8 cellular contexts compared by ENCODE assay signal in the genomic region with DNA sequence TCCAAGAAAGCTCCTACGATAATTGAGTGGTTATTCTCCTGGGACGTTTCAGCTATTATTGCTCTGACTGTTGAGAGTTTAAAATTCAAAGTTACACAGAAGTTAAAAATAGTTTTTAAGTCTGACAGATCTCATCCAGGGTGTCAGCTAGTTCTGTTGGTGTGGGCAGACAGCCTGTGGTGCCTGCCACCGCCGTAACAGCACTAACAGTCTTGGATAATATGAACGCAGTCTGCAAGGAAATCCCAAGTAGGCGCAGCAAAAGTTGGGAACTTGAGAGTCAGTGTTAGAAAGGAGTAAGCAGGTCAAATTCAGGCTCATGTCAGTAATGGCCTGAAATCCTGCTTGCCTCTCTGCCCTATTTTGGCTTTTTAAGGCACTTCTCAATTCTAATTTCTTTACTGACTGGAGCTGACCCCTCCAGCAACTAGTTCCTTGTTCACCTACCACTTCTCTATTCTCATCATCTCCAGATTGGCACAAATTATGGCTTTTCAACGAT. TPM values are rescaled to one million over a fixed set of nuclear protein-coding genes. Genes with fewer than 3 reads are reported as not detected.
DNase-seq lines count a peak whose midpoint lies in the region; FAIRE-seq and TF ChIP-seq lines count a peak whose summit lies in the region.

No MANE protein-coding gene starts in this region.

- no peak for TF ChIP-seq CTCF in kidney (IDR thresholded peaks at IDR 0.05; ENCODE audit: borderline replicate concordance, extremely low read depth, insufficient read depth)

- H3K9ac ChIP-seq in kidney (ENCODE audit: low read length in 2 of 2) = peak overlapping the region in 1 of 2 donors; percentile 12

- H3K4me1 ChIP-seq in kidney (ENCODE audit: control insufficient read depth in 1 of 2, insufficient read depth in 1 of 2, low read depth in 1 of 2, low read length in 2 of 2) = no peaks in the 10 kb centered on the region

- peaks cover 51% of the 10 kb centered on the region for H3K27me3 Mint-ChIP-seq in T-helper 1 cell treated with Interleukin-12 subunit alpha and Interleukin-12 subunit beta and Interleukin-4 antibody, amounts not matched to agents 30 μg/mL and 1 μg/mL, for 36 hours (ENCODE audit: low read depth)
- H3K27me3 Mint-ChIP-seq in activated naive CD8-positive, alpha-beta T cell = peaks cover 7% of the 10 kb centered on the region

- intact Hi-C loops in kidney (cut with DNase I) = no loop called here

- no peak for FAIRE-seq in kidney (lab: Jason Lieb, UNC)

- peak overlapping the region; percentile 81 to 85 for H3K4me3 ChIP-seq in kidney (ENCODE audit: low read length in 2 of 2)

- peaks cover 28% of the 10 kb centered on the region for H3K4me1 Mint-ChIP-seq in T-helper 1 cell treated with Interleukin-12 subunit alpha and Interleukin-12 subunit beta and Interleukin-4 antibody, amounts not matched to agents 30 μg/mL and 1 μg/mL, for 36 hours (ENCODE audit: low read depth)
- peaks cover 22% of the 10 kb centered on the region for H3K4me1 Mint-ChIP-seq in activated naive CD8-positive, alpha-beta T cell (ENCODE audit: low read depth)

- peak overlapping the region; percentile 96 for H3K4me3 Mint-ChIP-seq in T-helper 1 cell treated with Interleukin-12 subunit alpha and Interleukin-12 subunit beta and Interleukin-4 antibody, amounts not matched to agents 30 μg/mL and 1 μg/mL, for 36 hours
- H3K4me3 Mint-ChIP-seq in activated naive CD8-positive, alpha-beta T cell = peak overlapping the region; percentile 95

- H3K36me3 ChIP-seq in kidney (ENCODE audit: control insufficient read depth in 1 of 2, insufficient read depth in 2 of 2, low read length in 2 of 2) = no peaks in the 10 kb centered on the region

- no peak overlapping the region for H3K27ac ChIP-seq in kidney (ENCODE audit: low read depth in 2 of 2, low read length in 2 of 2)

- no peaks in the 10 kb centered on the region for H3K9me3 Mint-ChIP-seq in T-helper 1 cell treated with Interleukin-12 subunit alpha and Interleukin-12 subunit beta and Interleukin-4 antibody, amounts not matched to agents 30 μg/mL and 1 μg/mL, for 36 hours
- H3K9me3 Mint-ChIP-seq in activated naive CD8-positive, alpha-beta T cell (ENCODE audit: low read depth) = no peaks in the 10 kb centered on the region

- DNase-seq in T-helper 1 cell = no peak
- DNase-seq in kidney = no peak
- DNase-seq in superior temporal gyrus (ENCODE audit: extremely low spot score) = peak; percentile 64
- no peak for DNase-seq in stimulated activated CD4-positive, alpha-beta T cell treated with anti-CD3 and anti-CD28 coated beads, Interleukin-15, amount 100 ng/mL, for 24 hours
- DNase-seq in amniotic stem cell (lab: John Stamatoyannopoulos, UW) = no peak
- no peak for DNase-seq in HPDE6-E6E7 (ENCODE audit: extremely low spot score)

- H3K9me3 ChIP-seq in kidney (ENCODE audit: control insufficient read depth in 1 of 2, low read length in 2 of 2) = no peaks in the 10 kb centered on the region

- no peak overlapping the region for H3K27ac Mint-ChIP-seq in T-helper 1 cell treated with Interleukin-12 subunit alpha and Interleukin-12 subunit beta and Interleukin-4 antibody, amounts not matched to agents 30 μg/mL and 1 μg/mL, for 36 hours
- no peak overlapping the region for H3K27ac Mint-ChIP-seq in activated naive CD8-positive, alpha-beta T cell

- peaks cover 3% of the 10 kb centered on the region for H3K36me3 Mint-ChIP-seq in T-helper 1 cell treated with Interleukin-12 subunit alpha and Interleukin-12 subunit beta and Interleukin-4 antibody, amounts not matched to agents 30 μg/mL and 1 μg/mL, for 36 hours (ENCODE audit: low read depth)
- no peaks in the 10 kb centered on the region for H3K36me3 Mint-ChIP-seq in activated naive CD8-positive, alpha-beta T cell

RNA-seq across cellular contexts. Expression of a gene that starts 1.7 kb away (rescaled TPM):
- total RNA-seq in kidney = 20.7 TPM
- polyA plus RNA-seq in kidney (ENCODE audit: insufficient read depth, low read depth, low replicate concordance) = 3.1 TPM

RNA-seq across cellular contexts. Expression of a gene that starts 59.0 kb away (rescaled TPM):
- 10.7 TPM for total RNA-seq in kidney
- polyA plus RNA-seq in kidney (ENCODE audit: insufficient read depth, low read depth, low replicate concordance) = 7.8 TPM
